Comparison of ENCODE assay signal across 8 cellular contexts in the genomic region with DNA sequence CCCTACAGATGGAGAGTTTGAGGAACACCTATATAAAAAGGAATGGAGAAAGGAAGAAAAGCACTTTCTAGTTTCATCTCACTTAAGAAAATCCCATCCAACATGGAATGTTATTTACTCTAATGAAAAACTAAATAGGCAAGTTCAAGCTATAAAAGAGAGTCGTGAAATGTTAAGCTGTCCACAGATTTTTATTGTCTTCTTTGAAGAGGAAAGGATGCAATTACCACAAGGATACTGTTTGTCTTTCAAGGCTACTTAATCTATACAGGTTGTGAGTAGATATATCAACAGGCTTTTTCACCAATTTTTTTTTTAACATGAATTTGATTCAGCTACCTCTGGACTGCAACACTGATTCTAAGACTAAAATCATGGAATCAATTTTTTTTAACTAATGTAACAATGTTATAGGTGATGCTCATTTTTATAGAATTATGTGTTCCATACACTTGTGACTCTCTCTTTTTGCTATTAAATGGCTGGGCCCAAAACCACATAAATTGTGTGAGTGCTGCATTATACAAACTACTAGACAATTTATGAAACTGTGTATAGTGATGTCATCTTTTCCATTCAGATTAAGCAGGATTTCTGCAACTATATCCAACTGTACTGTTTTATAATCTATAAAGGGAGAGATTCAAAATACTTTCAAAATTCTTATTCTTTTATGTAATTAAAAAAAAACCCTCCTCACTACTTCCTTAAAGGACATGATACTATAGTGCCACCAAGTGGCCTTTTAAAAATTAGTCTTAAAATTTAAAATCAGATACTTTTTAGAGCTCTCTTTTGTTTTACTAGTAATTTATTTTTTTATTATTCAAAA. TPM values are rescaled to one million over a fixed set of nuclear protein-coding genes. Genes with fewer than 3 reads are reported as not detected.
DNase-seq lines count a peak whose midpoint lies in the region; ATAC-seq lines count a peak whose summit lies in the region.

No MANE protein-coding gene starts in this region.

- peaks cover 21% of the 10 kb centered on the region for H3K36me3 Mint-ChIP-seq in T-cell
- H3K36me3 Mint-ChIP-seq in stimulated activated naive B cell treated with anti-CD40 and anti-IgM and Interleukin-4, amounts not matched to agents 10 μg/mL and 1 μg/mL and 100 μg/mL, for 72 hours = peaks cover 24 to 25% of the 10 kb centered on the region in 2 donors

- POLR2A ChIA-PET in T-cell (lab: Charles Lee) = interaction anchor here (0.6 to 1.2 kb wide), 4 partner anchors 81 to 1190 kb away, joined by 3 read pairs; no protein-coding TSS in a partner anchor

- H3K4me1 Mint-ChIP-seq in T-cell = no peaks in the 10 kb centered on the region
- H3K4me1 Mint-ChIP-seq in stimulated activated naive B cell treated with anti-CD40 and anti-IgM and Interleukin-4, amounts not matched to agents 10 μg/mL and 1 μg/mL and 100 μg/mL, for 72 hours = peaks cover 0 to 11% of the 10 kb centered on the region in 2 donors

- no peaks in the 10 kb centered on the region for H3K9me3 Mint-ChIP-seq in T-cell
- H3K9me3 Mint-ChIP-seq in stimulated activated naive B cell treated with anti-CD40 and anti-IgM and Interleukin-4, amounts not matched to agents 10 μg/mL and 1 μg/mL and 100 μg/mL, for 72 hours = no peaks in the 10 kb centered on the region

- no peaks in the 10 kb centered on the region for H3K27me3 Mint-ChIP-seq in T-cell
- H3K27me3 Mint-ChIP-seq in stimulated activated naive B cell treated with anti-CD40 and anti-IgM and Interleukin-4, amounts not matched to agents 10 μg/mL and 1 μg/mL and 100 μg/mL, for 72 hours = no peaks in the 10 kb centered on the region

- peak in 1 of 4 experiments; percentile 42 for ATAC-seq in T-cell (replicated peaks in 1 of 4)
- no peak for ATAC-seq in stimulated activated naive B cell treated with anti-CD40 and anti-IgM and Interleukin-4, amounts not matched to agents 10 μg/mL and 1 μg/mL and 100 μg/mL, for 72 hours (replicated peaks)
- no peak for ATAC-seq in GM18502 (IDR thresholded peaks at IDR 0.05; ENCODE audit: poor library complexity, unreplicated experiment)

- peak; percentile 81 for DNase-seq in DMS53 treated with DMSO at 0.1 percent for 48 hours (lab: John Stamatoyannopoulos, UW; ENCODE audit: unreplicated experiment)
- peak; percentile 66 for DNase-seq in NAMALWA (ENCODE audit: low spot score)
- DNase-seq in T-cell = no peak
- peak; percentile 31 for DNase-seq in globus pallidus (ENCODE audit: low spot score)
- DNase-seq in stimulated activated naive B cell treated with anti-CD40 and anti-IgM and Interleukin-4, amounts not matched to agents 10 μg/mL and 1 μg/mL and 100 μg/mL, for 72 hours = no peak
- DNase-seq in activated naive CD4-positive, alpha-beta T cell treated with Interleukin-2 at 50 U/mL for 16 hours = no peak
- no peak for DNase-seq in activated CD4-positive, CD25-positive, alpha-beta regulatory T cell treated with anti-CD3 and anti-CD28 coated beads, Interleukin-2, amount 50 U/mL, for 72 hours

- no peak overlapping the region for H3K4me3 Mint-ChIP-seq in T-cell
- H3K4me3 Mint-ChIP-seq in stimulated activated naive B cell treated with anti-CD40 and anti-IgM and Interleukin-4, amounts not matched to agents 10 μg/mL and 1 μg/mL and 100 μg/mL, for 72 hours = no peak overlapping the region

- H3K27ac Mint-ChIP-seq in T-cell = peak overlapping the region; percentile 29 to 45
- H3K27ac Mint-ChIP-seq in stimulated activated naive B cell treated with anti-CD40 and anti-IgM and Interleukin-4, amounts not matched to agents 10 μg/mL and 1 μg/mL and 100 μg/mL, for 72 hours = peak overlapping the region; percentile 53

- CTCF ChIA-PET in T-cell (lab: Charles Lee) = interaction anchor here (0.6 to 5.6 kb wide), 44 partner anchors 9 to 1350 kb away, joined by 3 to 89 read pairs (median 4); a partner anchor contains a TSS

RNA-seq across cellular contexts. Expression of a gene that starts 26.7 kb away (rescaled TPM):
- 1 to 10 TPM in 1 of 5 donors, under 1 TPM in 4; 0.28 to 1.2 (median 0.70) TPM for total RNA-seq in T-cell

Comparison
In these comparisons a context has a peak if more than half of its experiments do, and no peak if none do; other contexts are left out.
1. DNase-seq: peak in DMS53 treated with DMSO at 0.1 percent for 48 hours (single experiment), NAMALWA (single experiment) and globus pallidus (single experiment); none in T-cell (0 of 34), stimulated activated naive B cell treated with anti-CD40 and anti-IgM and Interleukin-4, amounts not matched to agents 10 μg/mL and 1 μg/mL and 100 μg/mL, for 72 hours (single experiment), activated naive CD4-positive, alpha-beta T cell treated with Interleukin-2 at 50 U/mL for 16 hours (single experiment) and activated CD4-positive, CD25-positive, alpha-beta regulatory T cell treated with anti-CD3 and anti-CD28 coated beads, Interleukin-2, amount 50 U/mL, for 72 hours (single experiment).